ENCODE assay signal across 1 cellular context in genomic region chr2:190184460-190184859, GRCh38.
TF ChIP-seq lines count a peak whose summit lies in the region.

No MANE protein-coding gene starts in this region.

TF ChIP-seq in K562, 482 proteins besides CTCF, POLR2A, EP300 and RAD21 (continued from another document and continues in another):
- TF ChIP-seq MLLT1 (IDR thresholded peaks at IDR 0.05) (peak; percentile 65 to 84; a peak in 2 of 4 replicates), EWSR1 (IDR thresholded peaks at IDR 0.05; ENCODE audit: borderline replicate concordance, low read depth, partially characterized antibody) (peak; percentile 83), ETS2 (tag; IDR thresholded peaks at IDR 0.05; ENCODE audit: borderline replicate concordance, poor library complexity, severe bottlenecking) (no peak), STAT5A (IDR thresholded peaks at IDR 0.05; ENCODE audit: borderline replicate concordance, low read length) (peak; percentile 87), CBFA2T2 (conservative IDR thresholded peaks at IDR 0.05) (peak; percentile 97), E2F6 (IDR thresholded peaks at IDR 0.05; ENCODE audit: borderline replicate concordance in 1 of 2, extremely low read depth in 1 of 2, insufficient read depth in 1 of 2, insufficient read length in 1 of 2, low read depth in 1 of 2, low read length in 1 of 2, poor library complexity in 1 of 2, severe bottlenecking in 1 of 2) (no peak), MYBL2 (IDR thresholded peaks at IDR 0.05; ENCODE audit: low read depth) (no peak), MYBL2 (CRISPR knock-in tag; IDR thresholded peaks at IDR 0.05; ENCODE audit: borderline replicate concordance) (no peak), ZNF778 (CRISPR knock-in tag; IDR thresholded peaks at IDR 0.05) (no peak), MTA3 (IDR thresholded peaks at IDR 0.05; ENCODE audit: borderline replicate concordance) (peak; percentile 49; the same call in 1 of the 2 replicates), CBFA2T3 (IDR thresholded peaks at IDR 0.05) (peak; percentile 99), FOXK2 (conservative IDR thresholded peaks at IDR 0.05 in 1 of 2, IDR thresholded peaks at IDR 0.05 in 1 of 2; ENCODE audit: low read depth in 2 of 2) (no peak; a peak in 2 of 4 replicates), ZMIZ1 (IDR thresholded peaks at IDR 0.05; ENCODE audit: low read depth in 2 of 2, low read length in 2 of 2) (peak in 1 of 2 experiments; percentile 89; a peak in 2 of 4 replicates), ZNF395 (CRISPR knock-in tag; IDR thresholded peaks at IDR 0.05) (peak; percentile 62; the same call in 1 of the 2 replicates), DMBX1 (CRISPR knock-in tag; IDR thresholded peaks at IDR 0.05; ENCODE audit: borderline replicate concordance) (peak; percentile 44; the same call in 1 of the 2 replicates), U2AF2 (optimal IDR thresholded peaks at IDR 0.05; ENCODE audit: low read depth, low read length) (no peak), RREB1 (CRISPR knock-in tag; IDR thresholded peaks at IDR 0.05) (no peak), TRIM24 (IDR thresholded peaks at IDR 0.05) (peak; percentile 89), HIVEP1 (CRISPR knock-in tag; IDR thresholded peaks at IDR 0.05) (no peak), KAT7 (CRISPR knock-in tag; IDR thresholded peaks at IDR 0.05; ENCODE audit: borderline replicate concordance) (no peak), ZNF41 (CRISPR knock-in tag; conservative IDR thresholded peaks at IDR 0.05) (no peak), JUND (IDR thresholded peaks at IDR 0.05; ENCODE audit: borderline replicate concordance, low read depth, low read length) (peak; percentile 46; the same call in 1 of the 2 replicates), JUND (tag; IDR thresholded peaks at IDR 0.05; ENCODE audit: borderline replicate concordance, low read depth, low read length) (no peak; the same call in 2 of the 3 replicates), TCF3 (CRISPR knock-in tag; IDR thresholded peaks at IDR 0.05) (peak; percentile 96), SMARCE1 (IDR thresholded peaks at IDR 0.05) (peak; percentile 98), NCOA1 (IDR thresholded peaks at IDR 0.05; ENCODE audit: low read depth) (peak; percentile 83), USF2 (CRISPR knock-in tag; IDR thresholded peaks at IDR 0.05) (no peak), BACH1 (tag; IDR thresholded peaks at IDR 0.05) (no peak), ZNF561 (CRISPR knock-in tag; conservative IDR thresholded peaks at IDR 0.05) (no peak), ID3 (CRISPR knock-in tag; IDR thresholded peaks at IDR 0.05) (no peak), ID3 (tag; IDR thresholded peaks at IDR 0.05) (0 out of 2 replicates have a peak, but pooled peaks have one; percentile 26), NFIC (IDR thresholded peaks at IDR 0.05) (peak; percentile 91), ZFPM2 (CRISPR knock-in tag; IDR thresholded peaks at IDR 0.05) (no peak), CBX8 (IDR thresholded peaks at IDR 0.05; ENCODE audit: borderline replicate concordance, extremely low read depth, low read depth, low read length, poor library complexity, severe bottlenecking) (no peak), ARNT (IDR thresholded peaks at IDR 0.05) (peak; percentile 70 to 79; a peak in 2 of 4 replicates), MBD2 (IDR thresholded peaks at IDR 0.05; ENCODE audit: borderline replicate concordance, low read depth) (peak; percentile 63; the same call in 1 of the 2 replicates), SMAD1 (IDR thresholded peaks at IDR 0.05; ENCODE audit: low read depth, low read length, partially characterized antibody) (peak; percentile 66), NR4A1 (CRISPR knock-in tag; IDR thresholded peaks at IDR 0.05) (no peak), NR4A1 (tag; IDR thresholded peaks at IDR 0.05) (peak; percentile 57; the same call in 1 of the 2 replicates), RNF2 (IDR thresholded peaks at IDR 0.05) (peak; percentile 74), MAZ (CRISPR knock-in tag; conservative IDR thresholded peaks at IDR 0.05 in 1 of 2, IDR thresholded peaks at IDR 0.05 in 1 of 2) (no peak; a peak in 1 of 4 replicates), PRDM10 (IDR thresholded peaks at IDR 0.05; ENCODE audit: partially characterized antibody) (peak; percentile 56), ETV1 (tag; conservative IDR thresholded peaks at IDR 0.05; ENCODE audit: low read depth) (peak; percentile 70; the same call in 1 of the 2 replicates), BCOR (IDR thresholded peaks at IDR 0.05) (peak; percentile 54; the same call in 1 of the 2 replicates), GATAD2A (IDR thresholded peaks at IDR 0.05) (0 out of 2 replicates have a peak, but pooled peaks have one; percentile 42)
